ENCODE assay signal across 1 cellular context in genomic region chr14:69405762-69406161, GRCh38.
TF ChIP-seq lines count a peak whose summit lies in the region.

No MANE protein-coding gene starts in this region.

TF ChIP-seq in GM12878, 131 proteins besides CTCF, POLR2A, EP300 and RAD21 (continued from another document):
- TF ChIP-seq, protein P1, sequence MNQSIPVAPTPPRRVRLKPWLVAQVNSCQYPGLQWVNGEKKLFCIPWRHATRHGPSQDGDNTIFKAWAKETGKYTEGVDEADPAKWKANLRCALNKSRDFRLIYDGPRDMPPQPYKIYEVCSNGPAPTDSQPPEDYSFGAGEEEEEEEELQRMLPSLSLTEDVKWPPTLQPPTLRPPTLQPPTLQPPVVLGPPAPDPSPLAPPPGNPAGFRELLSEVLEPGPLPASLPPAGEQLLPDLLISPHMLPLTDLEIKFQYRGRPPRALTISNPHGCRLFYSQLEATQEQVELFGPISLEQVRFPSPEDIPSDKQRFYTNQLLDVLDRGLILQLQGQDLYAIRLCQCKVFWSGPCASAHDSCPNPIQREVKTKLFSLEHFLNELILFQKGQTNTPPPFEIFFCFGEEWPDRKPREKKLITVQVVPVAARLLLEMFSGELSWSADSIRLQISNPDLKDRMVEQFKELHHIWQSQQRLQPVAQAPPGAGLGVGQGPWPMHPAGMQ (IDR thresholded peaks at IDR 0.05; ENCODE audit: borderline replicate concordance), result no peak
- no peak for TF ChIP-seq TCF3 (IDR thresholded peaks at IDR 0.05; ENCODE audit: borderline replicate concordance, insufficient read depth, low read depth, low read length)
- TF ChIP-seq HSF1 (IDR thresholded peaks at IDR 0.05; ENCODE audit: low read depth, low read length), result no peak
- TF ChIP-seq BACH1 (IDR thresholded peaks at IDR 0.05; ENCODE audit: borderline replicate concordance), result no peak
- no peak for TF ChIP-seq ZNF24 (IDR thresholded peaks at IDR 0.05)
- no peak for TF ChIP-seq REST (IDR thresholded peaks at IDR 0.05; ENCODE audit: low read depth, low read length)
- TF ChIP-seq CHD1 (IDR thresholded peaks at IDR 0.05; ENCODE audit: low read depth, low read length), result no peak
- TF ChIP-seq, protein P2, sequence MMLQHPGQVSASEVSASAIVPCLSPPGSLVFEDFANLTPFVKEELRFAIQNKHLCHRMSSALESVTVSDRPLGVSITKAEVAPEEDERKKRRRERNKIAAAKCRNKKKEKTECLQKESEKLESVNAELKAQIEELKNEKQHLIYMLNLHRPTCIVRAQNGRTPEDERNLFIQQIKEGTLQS (IDR thresholded peaks at IDR 0.05; ENCODE audit: borderline replicate concordance, extremely low read depth, low read depth, low read length), result no peak
- no peak for TF ChIP-seq FOS (IDR thresholded peaks at IDR 0.05; ENCODE audit: borderline replicate concordance, extremely low read depth, insufficient read length)
- TF ChIP-seq NRF1 (conservative IDR thresholded peaks at IDR 0.05; ENCODE audit: low read depth, low read length), result no peak
